ENCODE assay signal across 19 cellular contexts in genomic region chr2:40372586-40372985, GRCh38.
DNase-seq lines count a peak whose midpoint lies in the region; ATAC-seq and TF ChIP-seq lines count a peak whose summit lies in the region.
"Had no signal": no experiment of that assay in that cellular context is flagged by ENCODE, and none has a peak within 500 bp of the region (broad histone marks: within the 10 kb centered on the region; RNA-seq: fewer than 3 reads in every experiment).

No MANE protein-coding gene starts in this region.

- H2AFZ ChIP-seq in GM23248 (no peak overlapping the region), hepatocyte (no peak overlapping the region), smooth muscle cell (ENCODE audit: low read depth) (no peak overlapping the region)

- H3K79me2 ChIP-seq in GM23248 (ENCODE audit: insufficient read depth) (peaks cover 51% of the 10 kb centered on the region), hepatocyte (no peaks in the 10 kb centered on the region), smooth muscle cell (ENCODE audit: low read depth) (no peaks in the 10 kb centered on the region)

- POLR2A ChIA-PET in naive thymus-derived CD4-positive, alpha-beta T cell (lab: Charles Lee): no interaction called here

- H3K9me2 ChIP-seq in GM23248 (ENCODE audit: insufficient read depth): no peaks in the 10 kb centered on the region
- no peaks in the 10 kb centered on the region for H3K9me2 ChIP-seq in hepatocyte (replicated peaks; ENCODE audit: insufficient read depth)

- H3K27ac Mint-ChIP-seq in naive thymus-derived CD4-positive, alpha-beta T cell: no peak overlapping the region
- H3K27ac Mint-ChIP-seq: naive thymus-derived CD8-positive, alpha-beta T cell had no signal

- H3K4me3 Mint-ChIP-seq in naive thymus-derived CD4-positive, alpha-beta T cell: no peak overlapping the region
- H3K4me3 Mint-ChIP-seq: naive thymus-derived CD8-positive, alpha-beta T cell had no signal

- H3K4me1 Mint-ChIP-seq in naive thymus-derived CD4-positive, alpha-beta T cell: no peaks in the 10 kb centered on the region
- H3K4me1 Mint-ChIP-seq: naive thymus-derived CD8-positive, alpha-beta T cell had no signal

- H3K9ac ChIP-seq in GM23248 (peak overlapping the region; percentile 69; the same call in 1 of the 2 replicates), smooth muscle cell (ENCODE audit: low read depth) (peak overlapping the region; percentile 87)

- peaks cover 41% of the 10 kb centered on the region for H3K4me1 ChIP-seq in GM23248 (ENCODE audit: insufficient read depth)
- peaks cover 17% of the 10 kb centered on the region for H3K4me1 ChIP-seq in hepatocyte (ENCODE audit: insufficient read depth)
- peaks cover 30% of the 10 kb centered on the region for H3K4me1 ChIP-seq in smooth muscle cell (ENCODE audit: low read depth)
- H3K4me1 ChIP-seq in thyroid gland: no peaks in the 10 kb centered on the region
- H3K4me1 ChIP-seq in naive thymus-derived CD4-positive, alpha-beta T cell (ENCODE audit: control insufficient read depth in 2 of 2, insufficient read depth in 2 of 2, low read length in 2 of 2): no peaks in the 10 kb centered on the region
- H3K4me1 ChIP-seq: breast epithelium had no signal

- no peaks in the 10 kb centered on the region for H3K9me3 ChIP-seq in GM23248 (ENCODE audit: low read depth)
- H3K9me3 ChIP-seq in hepatocyte (ENCODE audit: low read depth): no peaks in the 10 kb centered on the region
- no peaks in the 10 kb centered on the region for H3K9me3 ChIP-seq in smooth muscle cell (replicated peaks; ENCODE audit: low read depth)
- no peaks in the 10 kb centered on the region for H3K9me3 ChIP-seq in thyroid gland
- H3K9me3 ChIP-seq in naive thymus-derived CD4-positive, alpha-beta T cell (ENCODE audit: control insufficient read depth in 2 of 3, low read length in 3 of 3): no peaks in the 10 kb centered on the region
- H3K9me3 ChIP-seq: BE2C, breast epithelium had no signal

- intact Hi-C loops in thyroid gland (cut with DNase I): no loop called here
- intact Hi-C loops in naive thymus-derived CD4-positive, alpha-beta T cell (cut with micrococcal nuclease): no loop called here

- in situ Hi-C loops in GM23248 (cut with MboI) (no loop called here), brain microvascular endothelial cell (cut with HindIII; ENCODE audit: low pct_ligation_motif_present, low sequenced_read_pairs) (no loop called here)

- CTCF ChIA-PET in naive thymus-derived CD4-positive, alpha-beta T cell (lab: Charles Lee): no interaction called here

- ATAC-seq in naive thymus-derived CD4-positive, alpha-beta T cell: no peak
- ATAC-seq: naive thymus-derived CD8-positive, alpha-beta T cell had no signal

- H3F3A ChIP-seq in GM23248 (ENCODE audit: insufficient read depth): peaks cover 39% of the 10 kb centered on the region
- H3F3A ChIP-seq in smooth muscle cell (ENCODE audit: low read depth): peaks cover 27% of the 10 kb centered on the region

- DNase-seq in GM23248 (peak; percentile 32), brain microvascular endothelial cell (no peak), hepatocyte (ENCODE audit: low spot score) (no peak), smooth muscle cell (lab: John Stamatoyannopoulos, UW; ENCODE audit: unreplicated experiment) (no peak), thyroid gland (no peak), GM20000 (ENCODE audit: low spot score) (no peak), substantia nigra (lab: John Stamatoyannopoulos, UW) (no peak)
- DNase-seq in naive thymus-derived CD4-positive, alpha-beta T cell: no peak
- DNase-seq: activated gamma-delta T cell; BE2C; DMS79 treated with DMSO at 0.1 percent for 48 hours; glutamatergic neuron; naive thymus-derived CD8-positive, alpha-beta T cell; NCI-H1092; NCI-H345; SW 1271; WERI-Rb-1 had no signal

- H3K4me2 ChIP-seq in GM23248 (ENCODE audit: unreplicated experiment): peak overlapping the region; percentile 36
- no peak overlapping the region for H3K4me2 ChIP-seq in hepatocyte
- H3K4me2 ChIP-seq in smooth muscle cell: peak overlapping the region; percentile 80

- H3K36me3 Mint-ChIP-seq in naive thymus-derived CD4-positive, alpha-beta T cell: no peaks in the 10 kb centered on the region
- H3K36me3 Mint-ChIP-seq: naive thymus-derived CD8-positive, alpha-beta T cell had no signal

- peaks cover 0 to 4% (median 0%) of the 10 kb centered on the region in 11 donors for H3K9me3 Mint-ChIP-seq in naive thymus-derived CD4-positive, alpha-beta T cell

- H4K20me1 ChIP-seq in GM23248 (ENCODE audit: insufficient read depth) (no peaks in the 10 kb centered on the region), hepatocyte (ENCODE audit: insufficient read depth, poor library complexity, severe bottlenecking) (no peaks in the 10 kb centered on the region), smooth muscle cell (ENCODE audit: low read depth) (no peaks in the 10 kb centered on the region)

- H3K27me3 ChIP-seq in GM23248 (replicated peaks; ENCODE audit: insufficient read depth): no peaks in the 10 kb centered on the region
- no peaks in the 10 kb centered on the region for H3K27me3 ChIP-seq in brain microvascular endothelial cell (replicated peaks)
- H3K27me3 ChIP-seq in hepatocyte: no peaks in the 10 kb centered on the region
- no peaks in the 10 kb centered on the region for H3K27me3 ChIP-seq in smooth muscle cell (ENCODE audit: low read depth)
- no peaks in the 10 kb centered on the region for H3K27me3 ChIP-seq in thyroid gland
- H3K27me3 ChIP-seq in naive thymus-derived CD4-positive, alpha-beta T cell (ENCODE audit: control insufficient read depth in 2 of 2, insufficient read depth in 2 of 2, low read length in 2 of 2): no peaks in the 10 kb centered on the region
- H3K27me3 ChIP-seq: BE2C, breast epithelium had no signal

- no peak for TF ChIP-seq POLR2A in thyroid gland (IDR thresholded peaks at IDR 0.05)

- H3K36me3 ChIP-seq in GM23248 (ENCODE audit: low read depth) (no peaks in the 10 kb centered on the region), brain microvascular endothelial cell (replicated peaks) (no peaks in the 10 kb centered on the region), hepatocyte (replicated peaks; ENCODE audit: insufficient read depth, low read depth) (no peaks in the 10 kb centered on the region), smooth muscle cell (ENCODE audit: low read depth) (no peaks in the 10 kb centered on the region), thyroid gland (no peaks in the 10 kb centered on the region)
- H3K36me3 ChIP-seq in naive thymus-derived CD4-positive, alpha-beta T cell (ENCODE audit: control insufficient read depth in 2 of 3, insufficient read depth in 3 of 3, low read length in 3 of 3): no peaks in the 10 kb centered on the region
- H3K36me3 ChIP-seq: BE2C, breast epithelium, WERI-Rb-1 had no signal

- 90 to 93% methylated on average over 3 of the region's 3 CpGs for WGBS in GM23248 (ENCODE audit: low coverage in 1 of 2, low lambda C conversion rate in 2 of 2, missing lambda C conversion rate in 2 of 2), 2 experiments
- WGBS in hepatocyte (ENCODE audit: low lambda C conversion rate, missing lambda C conversion rate): 69% methylated on average over 3 of the region's 3 CpGs
- WGBS in smooth muscle cell (ENCODE audit: low lambda C conversion rate): 3% methylated on average over 3 of the region's 3 CpGs
- WGBS in thyroid gland, 2 donors: 84 to 90% methylated on average over 3 of the region's 3 CpGs

- no peak overlapping the region for H3K4me3 ChIP-seq in GM23248
- no peak overlapping the region for H3K4me3 ChIP-seq in brain microvascular endothelial cell (ENCODE audit: low read depth, low read length)
- no peak overlapping the region for H3K4me3 ChIP-seq in hepatocyte
- H3K4me3 ChIP-seq in smooth muscle cell: no peak overlapping the region
- no peak overlapping the region for H3K4me3 ChIP-seq in thyroid gland (replicated peaks in 1 of 3)
- H3K4me3 ChIP-seq in naive thymus-derived CD4-positive, alpha-beta T cell (ENCODE audit: low read length): no peak overlapping the region
- H3K4me3 ChIP-seq: breast epithelium, skin epidermis had no signal

- no peaks in the 10 kb centered on the region for H3K27me3 Mint-ChIP-seq in naive thymus-derived CD4-positive, alpha-beta T cell

- H3K27ac ChIP-seq in GM23248: peak overlapping the region; percentile 87
- peak overlapping the region; percentile 84 for H3K27ac ChIP-seq in brain microvascular endothelial cell
- H3K27ac ChIP-seq in hepatocyte: peak overlapping the region; percentile 45
- peak overlapping the region; percentile 97 for H3K27ac ChIP-seq in smooth muscle cell (ENCODE audit: low read depth)
- no peak overlapping the region for H3K27ac ChIP-seq in thyroid gland
- H3K27ac ChIP-seq in naive thymus-derived CD4-positive, alpha-beta T cell (ENCODE audit: low read depth, low read length): no peak overlapping the region
- no peak overlapping the region for H3K27ac ChIP-seq in substantia nigra (ENCODE audit: low read depth, low read length, poor library complexity, severe bottlenecking)
- H3K27ac ChIP-seq: breast epithelium, WERI-Rb-1 had no signal

- TF ChIP-seq CTCF in brain microvascular endothelial cell (IDR thresholded peaks at IDR 0.05; ENCODE audit: low read depth, low read length, missing control alignments): no peak
- no peak for TF ChIP-seq CTCF in hepatocyte (IDR thresholded peaks at IDR 0.05; ENCODE audit: poor library complexity)
- no peak for TF ChIP-seq CTCF in smooth muscle cell (IDR thresholded peaks at IDR 0.05; ENCODE audit: borderline replicate concordance, insufficient read depth, poor library complexity, severe bottlenecking)
- TF ChIP-seq CTCF in thyroid gland (IDR thresholded peaks at IDR 0.05): no peak
- no peak for TF ChIP-seq CTCF in GM20000 (IDR thresholded peaks at IDR 0.05; ENCODE audit: extremely low read depth, missing control alignments)

Comparison
In these comparisons a context has a peak if more than half of its experiments do, and no peak if none do; other contexts are left out.
1. H3K27ac ChIP-seq: peak in GM23248 (single experiment), brain microvascular endothelial cell (single experiment), hepatocyte (single experiment) and smooth muscle cell (single experiment); none in thyroid gland (0 of 3), naive thymus-derived CD4-positive, alpha-beta T cell (single experiment) and substantia nigra (single experiment).